Comparison of ENCODE assay signal across 30 cellular contexts in genomic region chr2:161625996-161626395, GRCh38. TPM values are rescaled to one million over a fixed set of nuclear protein-coding genes. Genes with fewer than 3 reads are reported as not detected.
DNase-seq lines count a peak whose midpoint lies in the region; ATAC-seq and TF ChIP-seq lines count a peak whose summit lies in the region.
"Had no signal": no experiment of that assay in that cellular context is flagged by ENCODE, and none has a peak within 500 bp of the region (broad histone marks: within the 10 kb centered on the region; RNA-seq: fewer than 3 reads in every experiment).

No MANE protein-coding gene starts in this region.

- TF ChIP-seq CTCF in GM23338 (conservative IDR thresholded peaks at IDR 0.05; ENCODE audit: low read depth in 2 of 2), result no peak
- no peak for TF ChIP-seq CTCF in endodermal cell (conservative IDR thresholded peaks at IDR 0.05)
- no peak for TF ChIP-seq CTCF in neural progenitor cell (IDR thresholded peaks at IDR 0.05)

- H3K27me3 ChIP-seq in GM23338 (ENCODE audit: insufficient read depth) (peaks cover 22% of the 10 kb centered on the region), endodermal cell (ENCODE audit: control insufficient read depth, insufficient read depth, low read length, poor library complexity, severe bottlenecking) (no peaks in the 10 kb centered on the region), neural progenitor cell (peaks cover 40% of the 10 kb centered on the region)

- H3K9me3 ChIP-seq in T-helper 17 cell (ENCODE audit: control insufficient read depth, low read length, poor library complexity, severe bottlenecking) (no peaks in the 10 kb centered on the region), endodermal cell (ENCODE audit: control insufficient read depth, low read length) (no peaks in the 10 kb centered on the region), neural progenitor cell (ENCODE audit: low read depth) (no peaks in the 10 kb centered on the region)
- H3K9me3 ChIP-seq: tibial artery had no signal

- H3K4me2 ChIP-seq in GM23338 (peak overlapping the region; percentile 95), neural progenitor cell (peak overlapping the region; percentile 97)

- H2AFZ ChIP-seq in GM23338, result peak overlapping the region; percentile 60; the same call in 1 of the 2 replicates
- H2AFZ ChIP-seq in neural progenitor cell (replicated peaks), result peak overlapping the region; percentile 91

- DNase-seq in GM23338 (ENCODE audit: low spot score), result peak; percentile 8
- no peak for DNase-seq in T-helper 17 cell
- DNase-seq in endodermal cell, result no peak
- peak; percentile 67 for DNase-seq in neural progenitor cell (ENCODE audit: low spot score)
- no peak for DNase-seq in NOMO-1 (lab: John Stamatoyannopoulos, UW; ENCODE audit: unreplicated experiment in 2 of 2)
- no peak for DNase-seq in activated CD8-positive, alpha-beta memory T cell treated with anti-CD3 and anti-CD28 coated beads, Interleukin-2, amount 50 U/mL, for 48 hours
- DNase-seq: activated CD4-positive, alpha-beta T cell treated with anti-CD3 and anti-CD28 coated beads, Interleukin-2, amount 50 U/mL, for 1 hour; activated CD8-positive, alpha-beta memory T cell treated with anti-CD3 and anti-CD28 coated beads, Interleukin-2, amount 50 U/mL, for 4 hours; amniotic stem cell; CD4-positive, alpha-beta T cell; DMS79; erythroblast; foreskin fibroblast; kidney glomerular epithelial cell; NCI-H1417 treated with DMSO at 0.1 percent for 48 hours; right cardiac atrium; T-helper 2 cell; tibial artery had no signal

- H3K4me1 Mint-ChIP-seq in GM23338 (peaks cover 17% of the 10 kb centered on the region; the same call in 2 of the 3 replicates), T-helper 17 cell (peaks cover 18% of the 10 kb centered on the region), endodermal cell (peaks cover 18% of the 10 kb centered on the region), neural progenitor cell (peaks cover 24% of the 10 kb centered on the region)

- H4K20me1 ChIP-seq in GM23338 (replicated peaks; ENCODE audit: insufficient read depth), result no peaks in the 10 kb centered on the region
- no peaks in the 10 kb centered on the region for H4K20me1 ChIP-seq in neural progenitor cell (ENCODE audit: low read depth)

- H3K27ac ChIP-seq in GM23338 (ENCODE audit: low read depth) (no peak overlapping the region), endodermal cell (ENCODE audit: low read depth, low read length) (no peak overlapping the region), neural progenitor cell (peak overlapping the region; percentile 82)
- H3K27ac ChIP-seq: hepatocyte, HL-60, tibial artery had no signal

- 50% methylated on average over 2 of the region's 2 CpGs; no CpG with 5 or more reads in 1 of the 2 experiments for WGBS in endodermal cell (ENCODE audit: insufficient coverage in 1 of 2, insufficient read length in 1 of 2), 2 experiments

- no peak overlapping the region for H3K9ac ChIP-seq in endodermal cell (ENCODE audit: extremely low read depth, low read length, poor library complexity, severe bottlenecking)
- no peak overlapping the region for H3K9ac ChIP-seq in neural progenitor cell

- peak overlapping the region; percentile 68 for H3K4me3 ChIP-seq in GM23338
- peak overlapping the region; percentile 94 for H3K4me3 ChIP-seq in endodermal cell (ENCODE audit: low read length)
- peak overlapping the region; percentile 53 for H3K4me3 ChIP-seq in neural progenitor cell
- H3K4me3 ChIP-seq: GM12878, hepatocyte, lung, tibial artery had no signal

- H3K9me3 Mint-ChIP-seq in GM23338 (no peaks in the 10 kb centered on the region), endodermal cell (no peaks in the 10 kb centered on the region), neural progenitor cell (no peaks in the 10 kb centered on the region)
- H3K9me3 Mint-ChIP-seq: activated naive CD4-positive, alpha-beta T cell treated with anti-CD3 and anti-CD28 coated beads for 36 hours; CD4-positive, alpha-beta T cell; dendritic cell treated with granulocyte-macrophage colony-stimulating factor and Interleukin-4, amounts not matched to agents 40 ng/mL and 50 ng/mL, for 4 days; stimulated activated naive CD8-positive, alpha-beta T cell treated with anti-CD3 and anti-CD28 coated beads, Interleukin-15, amount 100 ng/mL, for 72 hours had no signal

- peaks cover 2% of the 10 kb centered on the region for H3K27me3 Mint-ChIP-seq in GM23338 (ENCODE audit: insufficient read depth, low read depth, poor library complexity)
- H3K27me3 Mint-ChIP-seq in T-helper 17 cell, result peaks cover 30% of the 10 kb centered on the region
- H3K27me3 Mint-ChIP-seq in endodermal cell (ENCODE audit: insufficient read depth), result peaks cover 36% of the 10 kb centered on the region
- H3K27me3 Mint-ChIP-seq in neural progenitor cell (ENCODE audit: insufficient read depth, low read depth), result peaks cover 2% of the 10 kb centered on the region

- H3K36me3 ChIP-seq in GM23338 (ENCODE audit: insufficient read depth), result no peaks in the 10 kb centered on the region
- H3K36me3 ChIP-seq in endodermal cell (ENCODE audit: control insufficient read depth, insufficient read depth, low read length), result no peaks in the 10 kb centered on the region
- H3K36me3 ChIP-seq in neural progenitor cell, result no peaks in the 10 kb centered on the region
- H3K36me3 ChIP-seq: tibial artery had no signal

- H3K27ac Mint-ChIP-seq in GM23338 (no peak overlapping the region), T-helper 17 cell (peak overlapping the region; percentile 32), endodermal cell (no peak overlapping the region), neural progenitor cell (no peak overlapping the region)
- H3K27ac Mint-ChIP-seq: activated naive CD4-positive, alpha-beta T cell treated with anti-CD3 and anti-CD28 coated beads for 36 hours; CD4-positive, alpha-beta T cell; dendritic cell treated with granulocyte-macrophage colony-stimulating factor and Interleukin-4, amounts not matched to agents 40 ng/mL and 50 ng/mL, for 4 days had no signal

- H3F3A ChIP-seq in GM23338 (replicated peaks; ENCODE audit: low read depth) (no peaks in the 10 kb centered on the region), neural progenitor cell (ENCODE audit: low read depth) (peaks cover 16% of the 10 kb centered on the region)

- H3K79me2 ChIP-seq in GM23338 (replicated peaks; ENCODE audit: insufficient read depth) (no peaks in the 10 kb centered on the region), neural progenitor cell (ENCODE audit: low read depth) (no peaks in the 10 kb centered on the region)
- H3K79me2 ChIP-seq: hepatocyte had no signal

- ATAC-seq in GM23338 (no peak; the same call in 2 of the 3 replicates), T-helper 17 cell (no peak), GM19328 (IDR thresholded peaks at IDR 0.05; ENCODE audit: unreplicated experiment) (no peak), HG03354 (IDR thresholded peaks at IDR 0.05; ENCODE audit: poor library complexity, severe bottlenecking, unreplicated experiment) (no peak)
- ATAC-seq: GM12878, right cardiac atrium had no signal

- H3K36me3 Mint-ChIP-seq in GM23338 (ENCODE audit: low read depth) (no peaks in the 10 kb centered on the region), T-helper 17 cell (ENCODE audit: low read depth) (no peaks in the 10 kb centered on the region), endodermal cell (ENCODE audit: low read depth) (no peaks in the 10 kb centered on the region), neural progenitor cell (no peaks in the 10 kb centered on the region)
- H3K36me3 Mint-ChIP-seq: IgD-negative memory B cell had no signal

- H3K9me2 ChIP-seq in GM23338 (ENCODE audit: insufficient read depth), result no peaks in the 10 kb centered on the region

- H3K4me1 ChIP-seq in GM23338 (ENCODE audit: insufficient read depth), result peaks cover 12% of the 10 kb centered on the region
- H3K4me1 ChIP-seq in endodermal cell (ENCODE audit: control insufficient read depth, insufficient read depth, low read length), result peaks cover 6% of the 10 kb centered on the region
- peaks cover 24% of the 10 kb centered on the region for H3K4me1 ChIP-seq in neural progenitor cell

- H3K4me3 Mint-ChIP-seq in GM23338, result peak overlapping the region; percentile 80
- H3K4me3 Mint-ChIP-seq in T-helper 17 cell, result peak overlapping the region; percentile 92
- peak overlapping the region; percentile 68 for H3K4me3 Mint-ChIP-seq in endodermal cell
- peak overlapping the region; percentile 88 for H3K4me3 Mint-ChIP-seq in neural progenitor cell
- H3K4me3 Mint-ChIP-seq: CD4-positive, alpha-beta T cell; dendritic cell treated with granulocyte-macrophage colony-stimulating factor and Interleukin-4, amounts not matched to agents 40 ng/mL and 50 ng/mL, for 4 days; IgD-negative memory B cell had no signal

TF ChIP-seq in GM23338, 12 proteins besides CTCF, POLR2A, EP300 and RAD21 (continues in another document):
- TF ChIP-seq CREB1 (CRISPR knock-in tag; IDR thresholded peaks at IDR 0.05; ENCODE audit: low read depth) (no peak), ZNF331 (CRISPR knock-in tag; IDR thresholded peaks at IDR 0.05; ENCODE audit: low read depth) (no peak), REST (IDR thresholded peaks at IDR 0.05; ENCODE audit: unreplicated experiment) (no peak)

RNA-seq across cellular contexts. Expression of gene SLC4A10, which starts 1.8 kb away (rescaled TPM):
- total RNA-seq in GM23338 (2014; rRNA removed; shearing (Covaris generic)), result 0.56 and 1.4 TPM in 2 replicates
- 0.12 and 0.52 TPM in 2 replicates for polyA plus RNA-seq in GM23338 (2016; fragmentation: Nextera tagmentation; extraction: Ambion mirVana)
- 1 to 10 TPM; 2.8 to 3.0 TPM for total RNA-seq in T-helper 17 cell
- total RNA-seq in endodermal cell, result under 1 TPM; 0.13 to 0.89 TPM
- polyA plus RNA-seq in endodermal cell (2013, experiment 1 of 2), result 0.21 TPM
- 0.62 TPM for polyA plus RNA-seq in endodermal cell (2013, experiment 2 of 2)
- total RNA-seq in neural progenitor cell (ENCODE audit: low replicate concordance), result 0.81 and 0.88 TPM in 2 replicates
- total RNA-seq: GM12878, hepatocyte, MCF 10A, right cardiac atrium, RPMI7951 had no signal
- polyA plus RNA-seq: hepatocyte, right cardiac atrium had no signal

Comparison
In these comparisons a context has a peak if more than half of its experiments do, and no peak if none do; other contexts are left out.
1. DNase-seq: peak in GM23338 (single experiment) and neural progenitor cell (single experiment); none in T-helper 17 cell (0 of 3), endodermal cell (single experiment), NOMO-1 (0 of 2) and activated CD8-positive, alpha-beta memory T cell treated with anti-CD3 and anti-CD28 coated beads, Interleukin-2, amount 50 U/mL, for 48 hours (single experiment).
2. Peak in every context shown above with its lines, with median percentiles within 50 percentile points of each other: H3K4me3 ChIP-seq and H3K4me3 Mint-ChIP-seq.